ENCODE assay signal across 12 cellular contexts in the genomic region with DNA sequence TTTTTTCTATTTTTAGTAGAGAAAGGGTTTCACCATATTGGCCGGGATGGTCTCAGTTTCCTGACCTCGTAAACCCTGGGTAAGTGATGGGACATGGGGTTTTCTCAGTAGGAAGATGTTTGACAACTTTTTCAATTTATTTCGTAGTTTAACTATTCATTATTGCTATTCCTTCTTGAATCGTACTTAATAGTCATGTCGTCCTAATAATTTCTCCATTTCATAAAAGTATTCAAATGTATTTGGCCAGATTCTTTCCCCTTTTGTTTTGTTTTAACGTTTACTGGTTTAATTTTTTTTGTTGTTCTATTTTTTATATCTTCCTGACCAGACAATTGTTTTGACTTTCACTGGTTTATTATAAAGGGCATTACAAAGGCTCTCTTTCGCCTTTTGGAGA. TPM values are rescaled to one million over a fixed set of nuclear protein-coding genes. Genes with fewer than 3 reads are reported as not detected.
A peak's percentile ranks its signal among the peaks of the same experiment; 100 is the strongest.
DNase-seq lines count a peak whose midpoint lies in the region; ATAC-seq and TF ChIP-seq lines count a peak whose summit lies in the region.
"Had no signal": no experiment of that assay in that cellular context is flagged by ENCODE, and none has a peak within 500 bp of the region (broad histone marks: within the 10 kb centered on the region; RNA-seq: fewer than 3 reads in every experiment).

No MANE protein-coding gene starts in this region.

- no peak overlapping the region for H3K9ac ChIP-seq in NT2/D1 (ENCODE audit: insufficient read length, low read depth)

- ATAC-seq in GM19023 (IDR thresholded peaks at IDR 0.05; ENCODE audit: unreplicated experiment) = no peak

- no peaks in the 10 kb centered on the region for H3K27me3 ChIP-seq in GM06990 (replicated peaks; ENCODE audit: control insufficient read depth, insufficient read depth, low read length)
- H3K27me3 ChIP-seq in NT2/D1 (ENCODE audit: insufficient read depth, insufficient read length) = no peaks in the 10 kb centered on the region
- no peaks in the 10 kb centered on the region for H3K27me3 ChIP-seq in ectodermal cell (ENCODE audit: control insufficient read depth, insufficient read depth, low read length, poor library complexity, severe bottlenecking)
- H3K27me3 ChIP-seq: vagina had no signal

- no peak for DNase-seq in GM06990 (ENCODE audit: extremely low read depth, insufficient read length)
- no peak for DNase-seq in NT2/D1 (ENCODE audit: low read depth, low spot score)
- DNase-seq in neural crest cell (ENCODE audit: low read depth, low spot score) = no peak
- DNase-seq in NCI-H1436 treated with DMSO at 0.1 percent for 48 hours (lab: John Stamatoyannopoulos, UW) = no peak
- no peak for DNase-seq in immature natural killer cell
- DNase-seq in GM03348 (ENCODE audit: low spot score) = no peak
- DNase-seq: hippocampal formation had no signal

- H3K36me3 Mint-ChIP-seq in neural crest cell (ENCODE audit: low read depth) = peaks cover 7% of the 10 kb centered on the region
- no peaks in the 10 kb centered on the region for H3K36me3 Mint-ChIP-seq in immature natural killer cell

- H3K27ac ChIP-seq in ectodermal cell (ENCODE audit: insufficient read depth, low read depth, low read length, poor library complexity, severe bottlenecking) = no peak overlapping the region
- H3K27ac ChIP-seq: vagina had no signal

- peaks cover 10% of the 10 kb centered on the region for H3K9me3 Mint-ChIP-seq in neural crest cell
- peaks cover 2 to 29% (median 11%) of the 10 kb centered on the region in 6 donors for H3K9me3 Mint-ChIP-seq in immature natural killer cell

- 65 to 80% methylated on average over 6 to 7 of the region's 7 CpGs for WGBS in ectodermal cell, 2 experiments

- H3K4me1 Mint-ChIP-seq in neural crest cell (peaks cover 39% of the 10 kb centered on the region), immature natural killer cell (peaks cover 17% of the 10 kb centered on the region in 2 donors)

- H3K27me3 Mint-ChIP-seq in neural crest cell (ENCODE audit: low read depth) (peaks cover 39% of the 10 kb centered on the region), immature natural killer cell (ENCODE audit: low read depth in 3 of 3) (peaks cover 12 to 57% (median 31%) of the 10 kb centered on the region in 3 donors)

- no peak overlapping the region for H3K27ac Mint-ChIP-seq in neural crest cell (ENCODE audit: unreplicated experiment)
- H3K27ac Mint-ChIP-seq in immature natural killer cell = no peak overlapping the region

- H3K4me3 ChIP-seq in GM06990 (replicated peaks; ENCODE audit: low read depth, low read length) = peak overlapping the region; percentile 45
- H3K4me3 ChIP-seq in NT2/D1 (ENCODE audit: insufficient read length, low read depth) = peak overlapping the region; percentile 15
- peak overlapping the region; percentile 77 for H3K4me3 ChIP-seq in ectodermal cell (ENCODE audit: insufficient read depth, low read depth, low read length)

- H3K4me1 ChIP-seq in NT2/D1 (ENCODE audit: insufficient read depth, insufficient read length) (no peaks in the 10 kb centered on the region), ectodermal cell (ENCODE audit: control insufficient read depth, insufficient read depth, low read length) (peaks cover 6% of the 10 kb centered on the region)

- H3K4me3 Mint-ChIP-seq in neural crest cell = peak overlapping the region; percentile 88
- peak overlapping the region in 1 of 5 donors; percentile 41 for H3K4me3 Mint-ChIP-seq in immature natural killer cell

- no peak for TF ChIP-seq CTCF in GM06990 (IDR thresholded peaks at IDR 0.05; ENCODE audit: insufficient read depth, low read length, poor library complexity, severe bottlenecking)
- TF ChIP-seq CTCF in neural crest cell (conservative IDR thresholded peaks at IDR 0.05) = no peak

- H3K36me3 ChIP-seq in GM06990 (ENCODE audit: control insufficient read depth, insufficient read depth, low read length) (no peaks in the 10 kb centered on the region), NT2/D1 (ENCODE audit: insufficient read depth, insufficient read length, low read length) (no peaks in the 10 kb centered on the region), ectodermal cell (ENCODE audit: control insufficient read depth, insufficient read depth, low read length) (no peaks in the 10 kb centered on the region)
- H3K36me3 ChIP-seq: vagina had no signal

- H3K9me3 ChIP-seq in NT2/D1 (ENCODE audit: insufficient read depth, low read length) (no peaks in the 10 kb centered on the region), ectodermal cell (ENCODE audit: control insufficient read depth, low read length) (no peaks in the 10 kb centered on the region)
- H3K9me3 ChIP-seq: vagina had no signal

RNA-seq across cellular contexts. Expression of a gene that starts 16.3 kb away (rescaled TPM):
- not detected for polyA plus RNA-seq in ectodermal cell (2013, experiment 1 of 4)
- not detected for polyA plus RNA-seq in ectodermal cell (2013, experiment 2 of 4)
- polyA plus RNA-seq in ectodermal cell (2013, experiment 3 of 4) = not detected
- polyA plus RNA-seq in ectodermal cell (2013, experiment 4 of 4) = not detected
- not detected in 2 replicates for total RNA-seq in neural crest cell
- polyA plus RNA-seq in immature natural killer cell = not detected
- total RNA-seq: dermis blood vessel endothelial cell, omental fat pad, vagina had no signal

RNA-seq across cellular contexts. Expression of a gene that starts 26.4 kb away (rescaled TPM):
- not detected for polyA plus RNA-seq in ectodermal cell (2013, experiment 1 of 4)
- polyA plus RNA-seq in ectodermal cell (2013, experiment 2 of 4) = not detected
- not detected for polyA plus RNA-seq in ectodermal cell (2013, experiment 3 of 4)
- polyA plus RNA-seq in ectodermal cell (2013, experiment 4 of 4) = not detected
- not detected in 2 replicates for total RNA-seq in neural crest cell
- polyA plus RNA-seq in immature natural killer cell = not detected
- total RNA-seq: dermis blood vessel endothelial cell, omental fat pad, vagina had no signal

Comparison
In these comparisons a context has a peak if more than half of its experiments do, and no peak if none do; other contexts are left out.
1. H3K4me3 ChIP-seq: peak in every context shown above with its lines; median percentile 77 in ectodermal cell; 45 in GM06990; 15 in NT2/D1.